9 cellular contexts compared by ENCODE assay signal in the genomic region with DNA sequence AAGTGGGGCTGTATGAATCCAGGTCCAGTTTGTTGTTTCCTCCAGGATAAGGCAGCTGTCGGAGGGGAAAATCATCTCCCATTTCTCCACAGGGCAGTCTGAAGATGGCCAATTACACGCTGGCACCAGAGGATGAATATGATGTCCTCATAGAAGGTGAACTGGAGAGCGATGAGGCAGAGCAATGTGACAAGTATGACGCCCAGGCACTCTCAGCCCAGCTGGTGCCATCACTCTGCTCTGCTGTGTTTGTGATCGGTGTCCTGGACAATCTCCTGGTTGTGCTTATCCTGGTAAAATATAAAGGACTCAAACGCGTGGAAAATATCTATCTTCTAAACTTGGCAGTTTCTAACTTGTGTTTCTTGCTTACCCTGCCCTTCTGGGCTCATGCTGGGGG. TPM values are rescaled to one million over a fixed set of nuclear protein-coding genes. Genes with fewer than 3 reads are reported as not detected.
DNase-seq lines count a peak whose midpoint lies in the region; ATAC-seq, FAIRE-seq and TF ChIP-seq lines count a peak whose summit lies in the region.
"Had no signal": no experiment of that assay in that cellular context is flagged by ENCODE, and none has a peak within 500 bp of the region (broad histone marks: within the 10 kb centered on the region; RNA-seq: fewer than 3 reads in every experiment).

No MANE protein-coding gene starts in this region.

- ATAC-seq in activated T-cell treated with anti-CD3 and anti-CD28 coated beads, Interleukin-2, amount 50 U/mL, for 72 hours (replicated peaks in 1 of 2), result no peak
- no peak for ATAC-seq in K562
- no peak for ATAC-seq in upper lobe of left lung (ENCODE audit: low FRiP score in 2 of 2)

- no peak overlapping the region for H3K27ac Mint-ChIP-seq in activated T-cell treated with anti-CD3 and anti-CD28 coated beads, Interleukin-2, amount 50 U/mL, for 72 hours

- peaks cover 25 to 45% of the 10 kb centered on the region in 2 experiments for H3K4me1 ChIP-seq in K562 (replicated peaks in 1 of 2; ENCODE audit: control insufficient read depth in 2 of 2, insufficient read depth in 2 of 2, low read length in 2 of 2)
- H3K4me1 ChIP-seq in mucosa of rectum (ENCODE audit: control insufficient read depth in 2 of 2, insufficient read depth in 2 of 2, low read length in 2 of 2), result peaks cover 33 to 40% of the 10 kb centered on the region in 2 donors
- peaks cover 68 to 72% (median 70%) of the 10 kb centered on the region in 4 donors for H3K4me1 ChIP-seq in upper lobe of left lung

- peaks cover 8% of the 10 kb centered on the region for H3K27me3 Mint-ChIP-seq in activated T-cell treated with anti-CD3 and anti-CD28 coated beads, Interleukin-2, amount 50 U/mL, for 72 hours (ENCODE audit: low read depth)

- peak overlapping the region; percentile 35 for H3K4me3 ChIP-seq in K562
- peak overlapping the region; percentile 79 to 87 for H3K4me3 ChIP-seq in mucosa of rectum (ENCODE audit: low read length in 2 of 2)
- peak overlapping the region; percentile 19 to 52 (median 36) for H3K4me3 ChIP-seq in upper lobe of left lung

- H3K79me2 ChIP-seq in K562 (ENCODE audit: control insufficient read depth, insufficient read depth, low read length), result peaks cover 2% of the 10 kb centered on the region; the same call in 1 of the 3 replicates

- POLR2A ChIA-PET in K562 (lab: Yijun Ruan, JAX), result interaction anchor here (0.6 to 2.3 kb wide), 10 partner anchors 8 to 96 kb away, joined by 3 to 8 read pairs (median 4); partner anchors contain the start of gene CCR5

- TF ChIP-seq RAD21 in K562 (CRISPR knock-in tag; conservative IDR thresholded peaks at IDR 0.05 in 1 of 2, IDR thresholded peaks at IDR 0.05 in 1 of 2), result no peak

- BruUV-seq in K562 (replicated peaks; lab: Mats Ljungman, UMichigan), result no TSS peak

- H3K36me3 ChIP-seq in K562 (ENCODE audit: control insufficient read depth, insufficient read depth, low read length), result no peaks in the 10 kb centered on the region
- H3K36me3 ChIP-seq in mucosa of rectum (ENCODE audit: control insufficient read depth in 2 of 2, insufficient read depth in 2 of 2, low read length in 2 of 2), result peaks cover 0 to 4% of the 10 kb centered on the region in 2 donors
- H3K36me3 ChIP-seq in upper lobe of left lung, result no peaks in the 10 kb centered on the region

- CTCF ChIA-PET in K562 (lab: Yijun Ruan, JAX; ENCODE audit: low intra/inter-chr PET ratio), result no interaction called here

- whole genome bisulfite sequencing in K562 (ENCODE audit: insufficient coverage, low coverage, missing lambda C conversion rate), result 54% methylated on average over 7 of the region's 7 CpGs
- 58 to 71% methylated on average over 7 of the region's 7 CpGs for WGBS in upper lobe of left lung, 2 donors

- peak overlapping the region; percentile 84 for H3K4me2 ChIP-seq in K562 (ENCODE audit: insufficient read depth, low read length)

- peak overlapping the region; percentile 83 to 88 for H3K4me3 Mint-ChIP-seq in activated T-cell treated with anti-CD3 and anti-CD28 coated beads, Interleukin-2, amount 50 U/mL, for 72 hours

- H3K9me1 ChIP-seq in K562 (ENCODE audit: control insufficient read depth, insufficient read depth, low read length), result no peaks in the 10 kb centered on the region

- no peak for TF ChIP-seq CTCF in K562 (IDR thresholded peaks at IDR 0.05 in 2 of 3, conservative IDR thresholded peaks at IDR 0.05 in 1 of 3; ENCODE audit: insufficient read depth in 2 of 3, low read depth in 1 of 3, low read length in 3 of 3)
- TF ChIP-seq CTCF in upper lobe of left lung (IDR thresholded peaks at IDR 0.05), result no peak

- H3K9ac ChIP-seq in K562 (ENCODE audit: insufficient read depth in 1 of 2, low read depth in 2 of 2, low read length in 2 of 2), result peak overlapping the region; percentile 34 to 66; a peak in 3 of 4 replicates
- peak overlapping the region; percentile 84 to 88 for H3K9ac ChIP-seq in mucosa of rectum (ENCODE audit: low read depth in 1 of 2, low read length in 2 of 2)

- peaks cover 41% of the 10 kb centered on the region for H3K4me1 Mint-ChIP-seq in activated T-cell treated with anti-CD3 and anti-CD28 coated beads, Interleukin-2, amount 50 U/mL, for 72 hours (ENCODE audit: low read depth)

- H4K20me1 ChIP-seq in K562 (replicated peaks; ENCODE audit: control insufficient read depth, insufficient read depth, low read length), result no peaks in the 10 kb centered on the region

- TF ChIP-seq EP300 in K562 (IDR thresholded peaks at IDR 0.05; ENCODE audit: low read length) (no peak), upper lobe of left lung (IDR thresholded peaks at IDR 0.05) (no peak)

- intact Hi-C loops in K562 (cut with micrococcal nuclease), result no loop called here

- H3K9me3 ChIP-seq in K562 (replicated peaks; ENCODE audit: control insufficient read depth, insufficient read depth, low read depth, low read length) (no peaks in the 10 kb centered on the region; the same call in 1 of the 2 replicates), mucosa of rectum (ENCODE audit: control insufficient read depth in 2 of 2, low read length in 2 of 2) (no peaks in the 10 kb centered on the region), upper lobe of left lung (no peaks in the 10 kb centered on the region)

- H3K36me3 Mint-ChIP-seq in activated T-cell treated with anti-CD3 and anti-CD28 coated beads, Interleukin-2, amount 50 U/mL, for 72 hours (ENCODE audit: insufficient read depth in 2 of 2), result no peaks in the 10 kb centered on the region

- H3K9me3 Mint-ChIP-seq in activated T-cell treated with anti-CD3 and anti-CD28 coated beads, Interleukin-2, amount 50 U/mL, for 72 hours, result no peaks in the 10 kb centered on the region

- H3K27me3 ChIP-seq in K562 (ENCODE audit: control insufficient read depth in 2 of 2, insufficient read depth in 2 of 2, low read length in 2 of 2) (no peaks in the 10 kb centered on the region), mucosa of rectum (ENCODE audit: control insufficient read depth in 2 of 2, insufficient read depth in 2 of 2, low read length in 2 of 2) (no peaks in the 10 kb centered on the region), upper lobe of left lung (no peaks in the 10 kb centered on the region)

- H3K27ac ChIP-seq in K562 (ENCODE audit: extremely low read depth, low read depth, low read length) (peak overlapping the region; percentile 88), mucosa of rectum (ENCODE audit: low read depth in 2 of 2, low read length in 2 of 2) (peak overlapping the region; percentile 97 to 98), upper lobe of left lung (peak overlapping the region; percentile 90 to 95 (median 92)), substantia nigra (ENCODE audit: low read depth, low read length, poor library complexity, severe bottlenecking) (no peak overlapping the region)

- in situ Hi-C loops in K562 (cut with MboI), result loop anchor here (25.0 kb wide), 1 partner anchor 1371 kb away; the partner anchor contains the start of gene CLEC3B

- TF ChIP-seq POLR2A in K562 (conservative IDR thresholded peaks at IDR 0.05) (no peak), upper lobe of left lung (IDR thresholded peaks at IDR 0.05) (no peak)

- FAIRE-seq in K562 (lab: Jason Lieb, UNC) (no peak), frontal cortex (lab: Jason Lieb, UNC) (no peak)

- peak overlapping the region; percentile 96 for H2AFZ ChIP-seq in K562 (ENCODE audit: low read depth, low read length)

- no peak for DNase-seq in activated T-cell treated with anti-CD3 and anti-CD28 coated beads, Interleukin-2, amount 50 U/mL, for 72 hours
- DNase-seq in activated T-cell treated with anti-CD3 and anti-CD28 coated beads, Interleukin-2, amount 50 U/mL, for 48 hours, result no peak
- DNase-seq in K562 (ENCODE audit: extremely low read depth in 1 of 4, low spot score in 3 of 4), result no peak
- no peak for DNase-seq in upper lobe of left lung
- no peak for DNase-seq in SIG-M5 (lab: John Stamatoyannopoulos, UW)
- no peak for DNase-seq in substantia nigra (lab: John Stamatoyannopoulos, UW)
- DNase-seq in frontal cortex (ENCODE audit: low spot score in 2 of 2), result no peak
- DNase-seq: effector memory CD4-positive, alpha-beta T cell had no signal

RNA-seq across cellular contexts. Expression of gene CCRL2, which starts 0.9 kb away (rescaled TPM):
- total RNA-seq in activated T-cell treated with anti-CD3 and anti-CD28 coated beads, Interleukin-2, amount 50 U/mL, for 72 hours, result 1 to 10 TPM; 2.5 to 3.2 TPM
- 7.7 and 14.6 TPM in 2 replicates for total RNA-seq in K562 (2011; cell fraction: chromatin; rRNA removed; ENCODE audit: low replicate concordance)
- 9.2 and 13.7 TPM in 2 replicates for total RNA-seq in K562 (2011; cell fraction: nucleolus; rRNA removed)
- total RNA-seq in K562 (2011; cell fraction: nucleoplasm; rRNA removed), result 12.1 and 14.7 TPM in 2 replicates
- total RNA-seq in K562 (2014; rRNA removed) (3.6 and 4.1 TPM in 2 replicates), K562 (2014; rRNA removed; fragmentation: Illumina TruSeq; extraction: Trizol) (3.4 and 4.5 TPM in 2 replicates), K562 (2015; rRNA removed; fragmentation: Illumina TruSeq; extraction: Trizol) (3.1 and 4.0 TPM in 2 replicates), K562 (2021) (3.3 and 3.5 TPM in 2 replicates), upper lobe of left lung (10 to 100 TPM in 4 of 6 donors, 1 to 10 TPM in 2; 4.2 to 25.5 (median 13.7) TPM), frontal cortex (0.41 TPM)
- polyA plus RNA-seq in K562 (2011; rRNA removed) (4.2 and 5.4 TPM in 2 replicates), K562 (2014; fragmentation: Illumina TruSeq; extraction: Trizol) (3.2 and 3.4 TPM in 2 replicates), K562 (2014; fragmentation: Nextera tagmentation; extraction: Ambion mirVana) (1 to 10 TPM; 4.3 to 5.7 TPM), K562 (2014; rRNA removed) (2.2 and 3.5 TPM in 2 replicates)
- 3.2 and 4.8 TPM in 2 replicates for polyA plus RNA-seq in K562 (2011; cell fraction: cytosol; rRNA removed)
- polyA plus RNA-seq in K562 (2011; cell fraction: nucleus; rRNA removed), result 5.8 and 6.6 TPM in 2 replicates
- polyA plus RNA-seq in K562 (2012), result 4.8 and 12.0 TPM in 2 replicates
- 5.5 and 6.4 TPM in 2 replicates for polyA minus RNA-seq in K562 (2011; rRNA and poly(A)+ RNA removed)
- polyA minus RNA-seq in K562 (2011; cell fraction: cytosol; rRNA and poly(A)+ RNA removed), result 3.1 TPM in 1 of 2 replicates, not detected in the other
- polyA minus RNA-seq in K562 (2011; cell fraction: nucleus; rRNA and poly(A)+ RNA removed), result 11.4 and 11.7 TPM in 2 replicates

RNA-seq across cellular contexts. Expression of gene CCR5, which starts 37.2 kb away (rescaled TPM):
- total RNA-seq in activated T-cell treated with anti-CD3 and anti-CD28 coated beads, Interleukin-2, amount 50 U/mL, for 72 hours, result 1 to 10 TPM in 1 of 2 donors, under 1 TPM in 1; 0.29 to 1.4 TPM
- not detected in 2 replicates for total RNA-seq in K562 (2011; cell fraction: chromatin; rRNA removed; ENCODE audit: low replicate concordance)
- not detected in 2 replicates for total RNA-seq in K562 (2011; cell fraction: nucleolus; rRNA removed)
- not detected in 2 replicates for total RNA-seq in K562 (2011; cell fraction: nucleoplasm; rRNA removed)
- total RNA-seq in K562 (2014; rRNA removed) (not detected in 2 replicates), K562 (2014; rRNA removed; fragmentation: Illumina TruSeq; extraction: Trizol) (not detected in 2 replicates), K562 (2015; rRNA removed; fragmentation: Illumina TruSeq; extraction: Trizol) (not detected in 2 replicates), K562 (2021) (not detected in 2 replicates), upper lobe of left lung (1 to 10 TPM in 5 of 6 donors, under 1 TPM in 1; 0.33 to 8.6 (median 3.1) TPM), frontal cortex (under 0.01 TPM)
- polyA plus RNA-seq in K562 (2011; rRNA removed) (not detected in 2 replicates), K562 (2014; fragmentation: Illumina TruSeq; extraction: Trizol) (not detected in 2 replicates), K562 (2014; fragmentation: Nextera tagmentation; extraction: Ambion mirVana) (not detected), K562 (2014; rRNA removed) (not detected in 2 replicates)
- not detected in 2 replicates for polyA plus RNA-seq in K562 (2011; cell fraction: cytosol; rRNA removed)
- polyA plus RNA-seq in K562 (2011; cell fraction: nucleus; rRNA removed), result not detected in 2 replicates
- polyA plus RNA-seq in K562 (2012), result not detected in 2 replicates
- polyA minus RNA-seq in K562 (2011; rRNA and poly(A)+ RNA removed), result not detected in 2 replicates
- polyA minus RNA-seq in K562 (2011; cell fraction: cytosol; rRNA and poly(A)+ RNA removed), result not detected in 2 replicates
- not detected in 2 replicates for polyA minus RNA-seq in K562 (2011; cell fraction: nucleus; rRNA and poly(A)+ RNA removed)

RNA-seq across cellular contexts. Expression of gene CCR2, which starts 54.1 kb away (rescaled TPM):
- total RNA-seq in activated T-cell treated with anti-CD3 and anti-CD28 coated beads, Interleukin-2, amount 50 U/mL, for 72 hours, result under 1 TPM in 1 of 2 donors, not detected in 1; 0.46 TPM
- not detected in 2 replicates for total RNA-seq in K562 (2011; cell fraction: chromatin; rRNA removed; ENCODE audit: low replicate concordance)
- total RNA-seq in K562 (2011; cell fraction: nucleolus; rRNA removed), result not detected in 2 replicates
- not detected in 2 replicates for total RNA-seq in K562 (2011; cell fraction: nucleoplasm; rRNA removed)
- total RNA-seq in K562 (2014; rRNA removed), result not detected in 2 replicates
- total RNA-seq in K562 (2014; rRNA removed; fragmentation: Illumina TruSeq; extraction: Trizol), result not detected in 2 replicates
- not detected in 2 replicates for total RNA-seq in K562 (2015; rRNA removed; fragmentation: Illumina TruSeq; extraction: Trizol)
- not detected in 2 replicates for total RNA-seq in K562 (2021)
- polyA plus RNA-seq in K562 (2011; rRNA removed), result not detected in 2 replicates
- not detected in 2 replicates for polyA plus RNA-seq in K562 (2011; cell fraction: cytosol; rRNA removed)
- polyA plus RNA-seq in K562 (2011; cell fraction: nucleus; rRNA removed), result not detected in 2 replicates
- polyA plus RNA-seq in K562 (2012), result not detected in 2 replicates
- polyA plus RNA-seq in K562 (2014; fragmentation: Illumina TruSeq; extraction: Trizol), result not detected in 2 replicates
- polyA plus RNA-seq in K562 (2014; fragmentation: Nextera tagmentation; extraction: Ambion mirVana), result not detected
- polyA plus RNA-seq in K562 (2014; rRNA removed), result not detected in 2 replicates
- polyA minus RNA-seq in K562 (2011; rRNA and poly(A)+ RNA removed), result not detected in 2 replicates
- polyA minus RNA-seq in K562 (2011; cell fraction: cytosol; rRNA and poly(A)+ RNA removed), result not detected in 2 replicates
- polyA minus RNA-seq in K562 (2011; cell fraction: nucleus; rRNA and poly(A)+ RNA removed), result not detected in 2 replicates
- 10 to 100 TPM in 1 of 6 donors, 1 to 10 TPM in 5; 2.1 to 27.8 (median 6.6) TPM for total RNA-seq in upper lobe of left lung
- 0.41 TPM for total RNA-seq in frontal cortex

RNA-seq across cellular contexts. Expression of gene LTF, which starts 56.7 kb away (rescaled TPM):
- not detected for total RNA-seq in activated T-cell treated with anti-CD3 and anti-CD28 coated beads, Interleukin-2, amount 50 U/mL, for 72 hours
- total RNA-seq in K562 (2011; cell fraction: chromatin; rRNA removed; ENCODE audit: low replicate concordance), result not detected in 2 replicates
- total RNA-seq in K562 (2011; cell fraction: nucleolus; rRNA removed), result not detected in 2 replicates
- total RNA-seq in K562 (2011; cell fraction: nucleoplasm; rRNA removed), result not detected in 2 replicates
- total RNA-seq in K562 (2014; rRNA removed), result 0.08 TPM in 1 of 2 replicates, not detected in the other
- total RNA-seq in K562 (2014; rRNA removed; fragmentation: Illumina TruSeq; extraction: Trizol), result not detected in 2 replicates
- total RNA-seq in K562 (2015; rRNA removed; fragmentation: Illumina TruSeq; extraction: Trizol), result 0.08 TPM in 1 of 2 replicates, not detected in the other
- total RNA-seq in K562 (2021), result 0.07 and 0.13 TPM in 2 replicates
- not detected in 2 replicates for polyA plus RNA-seq in K562 (2011; rRNA removed)
- polyA plus RNA-seq in K562 (2011; cell fraction: cytosol; rRNA removed), result not detected in 2 replicates
- not detected in 2 replicates for polyA plus RNA-seq in K562 (2011; cell fraction: nucleus; rRNA removed)
- 0.53 TPM in 1 of 2 replicates, not detected in the other for polyA plus RNA-seq in K562 (2012)
- not detected in 2 replicates for polyA plus RNA-seq in K562 (2014; fragmentation: Illumina TruSeq; extraction: Trizol)
- polyA plus RNA-seq in K562 (2014; fragmentation: Nextera tagmentation; extraction: Ambion mirVana), result not detected
- polyA plus RNA-seq in K562 (2014; rRNA removed), result 0.71 TPM in 1 of 2 replicates, not detected in the other
- not detected in 2 replicates for polyA minus RNA-seq in K562 (2011; rRNA and poly(A)+ RNA removed)
- polyA minus RNA-seq in K562 (2011; cell fraction: cytosol; rRNA and poly(A)+ RNA removed), result not detected in 2 replicates
- polyA minus RNA-seq in K562 (2011; cell fraction: nucleus; rRNA and poly(A)+ RNA removed), result not detected in 2 replicates
- 10 to 100 TPM in 3 of 6 donors, 1 to 10 TPM in 3; 3.3 to 85.9 (median 12.5) TPM for total RNA-seq in upper lobe of left lung
- total RNA-seq in frontal cortex, result 0.41 TPM
